Comparison of ENCODE assay signal across 8 cellular contexts in the genomic region with DNA sequence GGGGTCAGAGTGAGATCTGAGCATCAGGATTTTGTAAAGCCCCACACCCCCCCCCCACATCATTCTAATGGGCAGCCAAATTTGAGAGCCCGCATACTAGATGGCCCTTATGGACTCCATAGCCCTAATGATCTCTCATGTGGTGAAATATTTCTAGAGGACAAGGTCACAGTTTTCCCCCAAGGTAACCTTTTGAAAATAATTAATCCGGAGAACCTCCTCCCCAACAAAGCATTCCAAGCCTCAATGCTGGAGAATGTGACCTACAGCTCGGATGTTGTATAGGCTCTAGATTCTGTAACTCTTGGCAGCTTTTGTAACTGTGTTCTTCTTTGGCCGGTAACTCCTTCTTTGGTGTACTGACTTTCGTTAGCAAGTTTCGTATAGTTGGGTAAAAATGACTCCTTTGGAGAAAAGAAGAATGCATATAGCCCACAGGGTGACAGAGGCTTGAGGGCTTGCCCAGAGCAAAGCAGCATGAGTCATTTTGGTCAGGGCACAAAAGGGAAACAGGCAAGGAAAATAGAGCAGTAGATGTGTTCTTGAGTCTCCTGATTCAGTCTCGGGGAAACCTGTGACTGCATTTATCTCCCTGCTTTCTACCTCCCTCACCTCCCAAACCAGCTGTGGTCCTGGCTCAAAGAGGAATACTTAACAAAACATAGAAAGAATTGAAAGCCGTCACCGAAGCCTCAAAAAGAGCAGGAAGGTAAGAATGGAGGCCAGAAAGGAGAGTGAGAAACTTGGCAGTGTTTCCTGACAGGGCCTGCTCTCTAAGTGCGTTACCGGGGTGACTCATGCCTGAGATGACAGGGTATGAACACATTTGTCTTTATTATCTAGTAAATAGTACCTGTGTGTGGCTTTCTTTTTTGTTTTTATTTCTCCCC. TPM values are rescaled to one million over a fixed set of nuclear protein-coding genes. Genes with fewer than 3 reads are reported as not detected.
DNase-seq lines count a peak whose midpoint lies in the region; ATAC-seq and TF ChIP-seq lines count a peak whose summit lies in the region.

No MANE protein-coding gene starts in this region.

- H3K27ac ChIP-seq in thoracic aorta = peak overlapping the region; percentile 68 to 84
- no peak overlapping the region for H3K27ac ChIP-seq in colonic mucosa

- CTCF ChIA-PET in T-cell (lab: Charles Lee) = interaction anchor here in 1 of 2 donors (0.7 kb wide), 1 partner anchor 139 kb away, joined by 3 read pairs; no protein-coding TSS in a partner anchor

- H3K4me1 Mint-ChIP-seq in T-cell = peaks cover 16 to 42% (median 33%) of the 10 kb centered on the region in 3 donors

- H3K36me3 Mint-ChIP-seq in T-cell = no peaks in the 10 kb centered on the region

- H3K27ac Mint-ChIP-seq in T-cell = peak overlapping the region; percentile 82 to 93

- H3K9ac ChIP-seq in colonic mucosa (ENCODE audit: low read depth in 2 of 2, low read length in 2 of 2) = no peak overlapping the region

- peaks cover 4 to 15% of the 10 kb centered on the region in 2 donors for H3K27me3 Mint-ChIP-seq in T-cell

- H3K9me3 ChIP-seq in thoracic aorta = no peaks in the 10 kb centered on the region
- no peaks in the 10 kb centered on the region for H3K9me3 ChIP-seq in colonic mucosa

- DNase-seq in DMS153 (lab: John Stamatoyannopoulos, UW) (peak; percentile 60), T-cell (no peak), fibroblast of gingiva (ENCODE audit: low read depth) (peak; percentile 76), thoracic aorta (ENCODE audit: low spot score) (no peak), colonic mucosa (no peak), sciatic nerve (ENCODE audit: low spot score) (no peak)

- ATAC-seq in HG03442 (IDR thresholded peaks at IDR 0.05; ENCODE audit: unreplicated experiment) = peak; percentile 59
- ATAC-seq in T-cell (replicated peaks in 1 of 4) = peak in 2 of 4 experiments; percentile 30 to 82
- ATAC-seq in thoracic aorta (ENCODE audit: insufficient number of reproducible peaks, low FRiP score, low read depth) = peak; percentile 63
- ATAC-seq in GM18517 (IDR thresholded peaks at IDR 0.05; ENCODE audit: unreplicated experiment) = no peak
- ATAC-seq in sciatic nerve = no peak

- H3K4me3 Mint-ChIP-seq in T-cell = peak overlapping the region in 1 of 3 donors; percentile 42

- H3K4me1 ChIP-seq in thoracic aorta (ENCODE audit: control insufficient read depth in 1 of 2, low read depth in 2 of 2) = peaks cover 7 to 12% of the 10 kb centered on the region in 2 donors
- no peaks in the 10 kb centered on the region for H3K4me1 ChIP-seq in colonic mucosa

- no peak for TF ChIP-seq CTCF in thoracic aorta (IDR thresholded peaks at IDR 0.05)
- TF ChIP-seq CTCF in colonic mucosa (IDR thresholded peaks at IDR 0.05) = no peak

- intact Hi-C loops in colonic mucosa (cut with DNase I) (no loop called here), sciatic nerve (cut with DNase I) (loop anchor here (10.0 kb wide), 1 partner anchor 191 kb away; no protein-coding TSS in a partner anchor)

- H3K36me3 ChIP-seq in thoracic aorta = no peaks in the 10 kb centered on the region
- H3K36me3 ChIP-seq in colonic mucosa = no peaks in the 10 kb centered on the region

- H3K9me3 Mint-ChIP-seq in T-cell = no peaks in the 10 kb centered on the region

- POLR2A ChIA-PET in T-cell (lab: Charles Lee) = interaction anchor here in 1 of 2 donors (0.7 kb wide), 1 partner anchor 407 kb away, joined by 3 read pairs; no protein-coding TSS in a partner anchor

- H3K4me3 ChIP-seq in thoracic aorta (peak overlapping the region; percentile 40), colonic mucosa (no peak overlapping the region)

- H3K27me3 ChIP-seq in thoracic aorta (replicated peaks; ENCODE audit: insufficient read depth) = no peaks in the 10 kb centered on the region
- H3K27me3 ChIP-seq in colonic mucosa = no peaks in the 10 kb centered on the region

RNA-seq across cellular contexts. Expression of a gene that starts 6.5 kb away (rescaled TPM):
- total RNA-seq in T-cell (10 to 100 TPM; 21.7 to 24.5 (median 23.3) TPM), thoracic aorta (10 to 100 TPM; 15.0 to 23.2 TPM), colonic mucosa (1 to 10 TPM; 7.0 to 8.0 TPM), sciatic nerve (21.0 TPM)

Comparison
In these comparisons a context has a peak if more than half of its experiments do, and no peak if none do; other contexts are left out.
1. DNase-seq: peak in DMS153 (single experiment) and fibroblast of gingiva (single experiment); none in T-cell (0 of 34), thoracic aorta (single experiment), colonic mucosa (single experiment) and sciatic nerve (single experiment).
2. ATAC-seq: peak in HG03442 (single experiment) and thoracic aorta (single experiment); none in GM18517 (single experiment) and sciatic nerve (single experiment).